ENCODE assay signal across 17 cellular contexts in the genomic region with DNA sequence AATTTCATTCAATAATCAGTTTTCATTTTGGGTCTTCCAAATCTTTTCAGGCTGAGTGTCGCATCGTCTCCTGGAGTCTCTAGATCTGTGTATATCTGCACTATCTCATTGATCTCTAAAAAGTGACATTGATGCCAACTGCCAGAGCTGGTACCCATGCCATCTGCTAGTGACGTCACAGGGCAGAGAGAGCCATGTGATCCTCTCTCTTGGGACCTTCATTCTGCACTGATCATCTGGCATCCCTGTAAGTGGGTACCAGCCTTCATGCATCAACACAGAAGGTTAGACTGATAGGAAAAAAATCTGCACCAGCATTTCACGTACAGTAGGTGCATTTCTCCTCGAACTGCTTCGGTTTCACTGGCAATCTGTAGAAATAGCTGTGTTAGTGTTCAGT. TPM values are rescaled to one million over a fixed set of nuclear protein-coding genes. Genes with fewer than 3 reads are reported as not detected.
A peak's percentile ranks its signal among the peaks of the same experiment; 100 is the strongest.
DNase-seq lines count a peak whose midpoint lies in the region; ATAC-seq, FAIRE-seq and TF ChIP-seq lines count a peak whose summit lies in the region.
"Had no signal": no experiment of that assay in that cellular context is flagged by ENCODE, and none has a peak within 500 bp of the region (broad histone marks: within the 10 kb centered on the region; RNA-seq: fewer than 3 reads in every experiment).

Gene NEUROD6 (minus strand): TSS at position 124 of the 400 bp plus-strand sequence. CDS start 1,458 bp downstream, outside the sequence.

- H3K36me3 ChIP-seq in tibial artery, result no peaks in the 10 kb centered on the region
- H3K36me3 ChIP-seq: SJCRH30 had no signal

- intact Hi-C loops in Right ventricle myocardium inferior (cut with DNase I) (no loop called here), tibial artery (cut with DNase I; ENCODE audit: low total_unique reads) (no loop called here)

- peaks cover 0 to 13% (median 0%) of the 10 kb centered on the region in 4 donors for H3K4me1 ChIP-seq in tibial artery
- H3K4me1 ChIP-seq: SJCRH30 had no signal

- no peak within 1 kb of the TSS for H3K27ac ChIP-seq in tibial artery
- H3K27ac ChIP-seq: C4-2B, SJCRH30 had no signal

- FAIRE-seq in urothelium cell line (lab: Jason Lieb, UNC), result peak; percentile 20
- FAIRE-seq: A204.1 had no signal

- H3K27ac Mint-ChIP-seq in activated T-cell treated with anti-CD3 and anti-CD28 coated beads, Interleukin-2, amount 50 U/mL, for 72 hours, result peak within 1 kb of the TSS; percentile 25

- H3K9me3 Mint-ChIP-seq in activated T-cell treated with anti-CD3 and anti-CD28 coated beads, Interleukin-2, amount 50 U/mL, for 72 hours, result no peaks in the 10 kb centered on the region

- peaks cover 0 to 27% of the 10 kb centered on the region in 2 donors for H3K27me3 ChIP-seq in tibial artery

- no peak within 1 kb of the TSS for H3K4me3 Mint-ChIP-seq in activated T-cell treated with anti-CD3 and anti-CD28 coated beads, Interleukin-2, amount 50 U/mL, for 72 hours

- H3K27me3 Mint-ChIP-seq in activated T-cell treated with anti-CD3 and anti-CD28 coated beads, Interleukin-2, amount 50 U/mL, for 72 hours (ENCODE audit: low read depth), result peaks cover 18% of the 10 kb centered on the region

- H3K4me3 ChIP-seq in tibial artery, result no peak within 1 kb of the TSS
- H3K4me3 ChIP-seq: SJCRH30 had no signal

- DNase-seq in activated T-cell treated with anti-CD3 and anti-CD28 coated beads, Interleukin-2, amount 50 U/mL, for 72 hours, result no peak
- DNase-seq in activated T-cell treated with anti-CD3 and anti-CD28 coated beads, Interleukin-2, amount 50 U/mL, for 1 hour, result no peak
- DNase-seq in NCI-H2171 (lab: John Stamatoyannopoulos, UW), result peak; percentile 98
- DNase-seq in cerebellum (ENCODE audit: low spot score), result peak; percentile 47
- DNase-seq in urothelium cell line (ENCODE audit: low spot score), result no peak
- DNase-seq in NCI-H1436 (lab: John Stamatoyannopoulos, UW), result no peak
- DNase-seq in Right ventricle myocardium inferior (ENCODE audit: missing footprints), result no peak
- no peak for DNase-seq in tibial artery
- DNase-seq: EL, GOT3, KBM-7, NCI-H187, NCI-H510A treated with DMSO at 0.1 percent for 48 hours, RPMI8226, SJCRH30 had no signal

- no peaks in the 10 kb centered on the region for H3K4me1 Mint-ChIP-seq in activated T-cell treated with anti-CD3 and anti-CD28 coated beads, Interleukin-2, amount 50 U/mL, for 72 hours (ENCODE audit: low read depth)

- TF ChIP-seq CTCF in tibial artery (IDR thresholded peaks at IDR 0.05), result no peak

- H3K36me3 Mint-ChIP-seq in activated T-cell treated with anti-CD3 and anti-CD28 coated beads, Interleukin-2, amount 50 U/mL, for 72 hours (ENCODE audit: insufficient read depth in 2 of 2), result no peaks in the 10 kb centered on the region

- no peak for ATAC-seq in activated T-cell treated with anti-CD3 and anti-CD28 coated beads, Interleukin-2, amount 50 U/mL, for 72 hours (replicated peaks in 1 of 2)
- no peak for ATAC-seq in Right ventricle myocardium inferior

- no peaks in the 10 kb centered on the region for H3K9me3 ChIP-seq in tibial artery
- H3K9me3 ChIP-seq: SJCRH30 had no signal

RNA-seq across cellular contexts. Expression of gene NEUROD6, which starts in this region (rescaled TPM):
- total RNA-seq in activated T-cell treated with anti-CD3 and anti-CD28 coated beads, Interleukin-2, amount 50 U/mL, for 72 hours, result not detected
- 35.3 TPM for total RNA-seq in cerebellum
- not detected for total RNA-seq in Right ventricle myocardium inferior
- total RNA-seq: SJCRH30 had no signal

Comparison
In these comparisons a context has a peak if more than half of its experiments do, and no peak if none do; other contexts are left out.
1. RNA of gene NEUROD6 (total RNA-seq): 35.3 TPM in cerebellum (single experiment); not detected in activated T-cell treated with anti-CD3 and anti-CD28 coated beads, Interleukin-2, amount 50 U/mL, for 72 hours and not detected in Right ventricle myocardium inferior (single experiment); every median in the first group is over 10 times any median in the second.
2. DNase-seq: peak in NCI-H2171 (single experiment) and cerebellum (single experiment); none in activated T-cell treated with anti-CD3 and anti-CD28 coated beads, Interleukin-2, amount 50 U/mL, for 72 hours (0 of 2), activated T-cell treated with anti-CD3 and anti-CD28 coated beads, Interleukin-2, amount 50 U/mL, for 1 hour (single experiment), urothelium cell line (single experiment), NCI-H1436 (single experiment), Right ventricle myocardium inferior (single experiment) and tibial artery (0 of 2).